ENCODE assay signal across 18 cellular contexts in genomic region chr4:185738851-185739250, GRCh38.
A peak's percentile ranks its signal among the peaks of the same experiment; 100 is the strongest.
DNase-seq lines count a peak whose midpoint lies in the region; ATAC-seq, FAIRE-seq and TF ChIP-seq lines count a peak whose summit lies in the region.
"Had no signal": no experiment of that assay in that cellular context is flagged by ENCODE, and none has a peak within 500 bp of the region (broad histone marks: within the 10 kb centered on the region; RNA-seq: fewer than 3 reads in every experiment).

No MANE protein-coding gene starts in this region.

- TF ChIP-seq EP300 in neural cell (conservative IDR thresholded peaks at IDR 0.05; ENCODE audit: poor library complexity, severe bottlenecking), result peak; percentile 74

- TF ChIP-seq CTCF in chondrocyte (IDR thresholded peaks at IDR 0.05) (no peak), neural cell (IDR thresholded peaks at IDR 0.05; ENCODE audit: poor library complexity, severe bottlenecking) (no peak)

- peak overlapping the region; percentile 90 for H3K27ac Mint-ChIP-seq in chondrocyte (ENCODE audit: unreplicated experiment)
- H3K27ac Mint-ChIP-seq: activated CD4-positive, alpha-beta memory T cell treated with anti-CD3 and anti-CD28 coated beads for 36 hours; activated naive CD8-positive, alpha-beta T cell treated with anti-CD3 and anti-CD28 coated beads, Interleukin-2, amount 10 ng/mL, durations not matched to agents 7 days and 5 days had no signal

- ATAC-seq in stimulated activated naive CD8-positive, alpha-beta T cell treated with anti-CD3 and anti-CD28 coated beads, Interleukin-15, Interleukin-2, amounts not matched to agents 100 U/mL and 50 U/mL, for 24 hours, result no peak

- H3K36me3 Mint-ChIP-seq in chondrocyte (ENCODE audit: low read depth), result peaks cover 3% of the 10 kb centered on the region
- H3K36me3 Mint-ChIP-seq: activated CD4-positive, alpha-beta memory T cell treated with anti-CD3 and anti-CD28 coated beads for 36 hours; activated naive CD8-positive, alpha-beta T cell treated with anti-CD3 and anti-CD28 coated beads, Interleukin-2, amount 10 ng/mL, durations not matched to agents 7 days and 5 days had no signal

- no peaks in the 10 kb centered on the region for H4K20me1 ChIP-seq in GM23248 (ENCODE audit: insufficient read depth)
- H4K20me1 ChIP-seq in neural cell (ENCODE audit: insufficient read depth), result no peaks in the 10 kb centered on the region

- peak; percentile 33 for FAIRE-seq in GM12892 (lab: Jason Lieb, UNC)
- FAIRE-seq: H1, keratinocyte had no signal

- no peak overlapping the region for H2AFZ ChIP-seq in GM23248
- no peak overlapping the region for H2AFZ ChIP-seq in neural cell (ENCODE audit: low read depth, low read length)

- H3K27me3 ChIP-seq in GM23248 (replicated peaks; ENCODE audit: insufficient read depth), result peaks cover under 1% of the 10 kb centered on the region; the same call in 1 of the 2 replicates
- H3K27me3 ChIP-seq in neural cell (ENCODE audit: insufficient read depth, low read depth, low read length), result no peaks in the 10 kb centered on the region

- no peak for TF ChIP-seq POLR2A in GM12892 (IDR thresholded peaks at IDR 0.05; ENCODE audit: low read depth, low read length)

- intact Hi-C loops in posterior cingulate gyrus (cut with DNase I), result no loop called here

- no peak overlapping the region for H3K4me3 Mint-ChIP-seq in chondrocyte (ENCODE audit: unreplicated experiment)
- H3K4me3 Mint-ChIP-seq: activated CD4-positive, alpha-beta memory T cell treated with anti-CD3 and anti-CD28 coated beads for 36 hours; activated naive CD8-positive, alpha-beta T cell treated with anti-CD3 and anti-CD28 coated beads, Interleukin-2, amount 10 ng/mL, durations not matched to agents 7 days and 5 days; central memory CD8-positive, alpha-beta T cell had no signal

- no peak overlapping the region for H3K27ac ChIP-seq in GM23248
- H3K27ac ChIP-seq in neural cell (ENCODE audit: low read length), result peak overlapping the region; percentile 14

- H3K4me1 Mint-ChIP-seq in chondrocyte (ENCODE audit: low read depth), result peaks cover 86% of the 10 kb centered on the region
- H3K4me1 Mint-ChIP-seq: activated naive CD8-positive, alpha-beta T cell treated with anti-CD3 and anti-CD28 coated beads, Interleukin-2, amount 10 ng/mL, durations not matched to agents 7 days and 5 days; central memory CD8-positive, alpha-beta T cell had no signal

- no peaks in the 10 kb centered on the region for H3K4me1 ChIP-seq in GM23248 (ENCODE audit: insufficient read depth)
- H3K4me1 ChIP-seq: Caco-2 had no signal

- H3F3A ChIP-seq in GM23248 (ENCODE audit: insufficient read depth) (0 out of 2 replicates have a peak, but pooled peaks cover 10% of the 10 kb centered on the region), neural cell (ENCODE audit: insufficient read depth, low read length, poor library complexity, severe bottlenecking) (peaks cover 4% of the 10 kb centered on the region)

- H3K9me3 ChIP-seq in GM23248 (ENCODE audit: low read depth) (no peaks in the 10 kb centered on the region), neural cell (ENCODE audit: low read length) (no peaks in the 10 kb centered on the region)
- H3K9me3 ChIP-seq: Caco-2 had no signal

- no peak overlapping the region for H3K9ac ChIP-seq in GM23248
- no peak overlapping the region for H3K9ac ChIP-seq in neural cell (ENCODE audit: low read length)

- H3K9me2 ChIP-seq in GM23248 (ENCODE audit: insufficient read depth) (no peaks in the 10 kb centered on the region), neural cell (ENCODE audit: insufficient read depth, low read length) (no peaks in the 10 kb centered on the region)

- DNase-seq in GM12892 (ENCODE audit: insufficient read length), result no peak
- no peak for DNase-seq in GM23248
- DNase-seq in chondrocyte (ENCODE audit: low spot score), result no peak
- DNase-seq in GDM1 (lab: John Stamatoyannopoulos, UW), result no peak
- DNase-seq in stimulated activated CD4-positive, alpha-beta T cell treated with anti-CD3 and anti-CD28 coated beads, Interleukin-2, amount 100 ng/mL, for 24 hours, result no peak
- DNase-seq in stimulated activated naive CD8-positive, alpha-beta T cell treated with anti-CD3 and anti-CD28 coated beads, Interleukin-15, Interleukin-2, amounts not matched to agents 100 U/mL and 50 U/mL, for 24 hours, result no peak
- no peak for DNase-seq in posterior cingulate gyrus
- DNase-seq: activated CD4-positive, alpha-beta memory T cell treated with anti-CD3 and anti-CD28 coated beads for 36 hours; activated naive CD8-positive, alpha-beta T cell treated with anti-CD3 and anti-CD28 coated beads, Interleukin-2, amount 10 ng/mL, durations not matched to agents 7 days and 5 days; activated T-cell treated with anti-CD3 and anti-CD28 coated beads, Interleukin-2, amount 50 U/mL, for 48 hours; Caco-2; NCI-H1048; NCI-H2227 treated with DMSO at 0.1 percent for 48 hours; stimulated activated CD4-positive, alpha-beta T cell treated with anti-CD3 and anti-CD28 coated beads, Interleukin-2, amount 100 ng/mL, for 48 hours had no signal

- H3K4me2 ChIP-seq in GM23248 (ENCODE audit: unreplicated experiment) (peak overlapping the region; percentile 81), neural cell (ENCODE audit: low read length) (no peak overlapping the region)

- TF ChIP-seq RAD21 in neural cell (conservative IDR thresholded peaks at IDR 0.05), result no peak

- no peak overlapping the region for H3K4me3 ChIP-seq in GM23248
- H3K4me3 ChIP-seq in neural cell (ENCODE audit: low read length), result no peak overlapping the region

- H3K36me3 ChIP-seq in GM23248 (ENCODE audit: low read depth) (no peaks in the 10 kb centered on the region), neural cell (ENCODE audit: insufficient read depth, low read length) (no peaks in the 10 kb centered on the region)

- H3K9me3 Mint-ChIP-seq in chondrocyte (ENCODE audit: low read depth), result no peaks in the 10 kb centered on the region
- H3K9me3 Mint-ChIP-seq: activated CD4-positive, alpha-beta memory T cell treated with anti-CD3 and anti-CD28 coated beads for 36 hours; activated naive CD8-positive, alpha-beta T cell treated with anti-CD3 and anti-CD28 coated beads, Interleukin-2, amount 10 ng/mL, durations not matched to agents 7 days and 5 days had no signal

- H3K79me2 ChIP-seq in GM23248 (ENCODE audit: insufficient read depth), result no peaks in the 10 kb centered on the region
- no peaks in the 10 kb centered on the region for H3K79me2 ChIP-seq in neural cell (replicated peaks; ENCODE audit: insufficient read depth, low read length)

- in situ Hi-C loops in GM23248 (cut with MboI), result no loop called here

- H3K27me3 Mint-ChIP-seq in chondrocyte (ENCODE audit: low read depth), result no peaks in the 10 kb centered on the region

TF ChIP-seq in neural cell, 6 proteins besides CTCF, POLR2A, EP300 and RAD21:
- peak; percentile 23 for TF ChIP-seq SMC3 (conservative IDR thresholded peaks at IDR 0.05; ENCODE audit: poor library complexity)
- TF ChIP-seq REST (IDR thresholded peaks at IDR 0.05; ENCODE audit: borderline replicate concordance), result no peak
- no peak for TF ChIP-seq TAF1 (IDR thresholded peaks at IDR 0.05; ENCODE audit: low read depth)
- TF ChIP-seq POLR2AphosphoS5 (IDR thresholded peaks at IDR 0.05), result peak; percentile 43
- TF ChIP-seq MXI1 (conservative IDR thresholded peaks at IDR 0.05; ENCODE audit: poor library complexity, severe bottlenecking), result no peak
